Comparison of ENCODE assay signal across 22 cellular contexts in the genomic region with DNA sequence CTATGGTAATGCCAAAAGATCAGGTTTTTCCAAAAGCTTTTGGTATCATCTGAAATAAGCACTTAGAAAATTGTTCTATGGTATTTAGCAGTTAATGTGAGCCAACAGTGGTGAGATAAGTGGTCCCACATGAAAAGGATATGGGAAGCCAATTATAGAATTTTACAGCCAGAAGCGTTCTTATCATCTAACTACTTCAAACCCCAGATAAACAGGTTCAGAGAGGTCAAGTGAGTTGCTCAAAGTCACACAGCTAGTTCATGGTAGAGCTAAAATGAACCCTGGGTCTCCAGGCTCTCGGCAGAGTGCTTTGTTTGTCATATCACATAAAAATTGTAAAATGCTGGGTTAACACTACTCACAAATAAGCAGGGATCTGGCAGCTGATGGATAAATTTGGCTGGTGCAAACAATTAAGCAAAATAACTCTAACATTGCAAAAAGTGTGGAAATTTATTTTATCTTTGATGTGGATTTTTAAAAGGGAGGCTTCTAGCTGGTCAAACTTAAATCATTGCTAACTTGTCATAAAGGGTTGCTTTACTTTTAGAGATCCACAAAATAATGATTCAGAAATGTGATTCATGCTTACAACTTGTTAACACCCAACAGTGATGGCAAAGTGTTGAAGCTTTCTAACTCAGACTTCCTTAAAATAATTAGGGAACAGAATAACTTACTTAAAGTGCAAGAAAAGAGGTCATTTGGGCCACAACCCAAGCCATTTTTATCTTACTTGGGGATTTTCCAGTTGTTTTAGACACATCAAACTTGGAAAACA.
A peak's percentile ranks its signal among the peaks of the same experiment; 100 is the strongest.
DNase-seq lines count a peak whose midpoint lies in the region; ATAC-seq, FAIRE-seq and TF ChIP-seq lines count a peak whose summit lies in the region.
"Had no signal": no experiment of that assay in that cellular context is flagged by ENCODE, and none has a peak within 500 bp of the region (broad histone marks: within the 10 kb centered on the region; RNA-seq: fewer than 3 reads in every experiment).

No MANE protein-coding gene starts in this region.

- ATAC-seq in DND-41 (ENCODE audit: insufficient read depth, low read depth): peak; percentile 15; the same call in 1 of the 3 replicates
- ATAC-seq in GM18868 (IDR thresholded peaks at IDR 0.05; ENCODE audit: unreplicated experiment): no peak
- ATAC-seq in HG02938 (IDR thresholded peaks at IDR 0.05; ENCODE audit: unreplicated experiment): no peak
- ATAC-seq: HepG2, psoas muscle had no signal

- H3K9me2 ChIP-seq in Loucy (replicated peaks; ENCODE audit: low read depth, low read length): no peaks in the 10 kb centered on the region

- peak overlapping the region; percentile 7; the same call in 1 of the 2 replicates for H3K9ac ChIP-seq in DND-41 (ENCODE audit: low read depth, low read length)
- peak overlapping the region; percentile 48 for H3K9ac ChIP-seq in Loucy (ENCODE audit: low read depth, low read length, poor library complexity, severe bottlenecking)
- H3K9ac ChIP-seq in astrocyte (ENCODE audit: low read length): no peak overlapping the region

- H3K27me3 Mint-ChIP-seq in astrocyte (ENCODE audit: low read depth, unreplicated experiment) (no peaks in the 10 kb centered on the region), neural crest cell (ENCODE audit: low read depth) (no peaks in the 10 kb centered on the region), chondrocyte (ENCODE audit: low read depth) (no peaks in the 10 kb centered on the region)

- no peak overlapping the region for H3K27ac Mint-ChIP-seq in astrocyte (ENCODE audit: unreplicated experiment)
- peak overlapping the region; percentile 46 for H3K27ac Mint-ChIP-seq in neural crest cell (ENCODE audit: unreplicated experiment)
- H3K27ac Mint-ChIP-seq in chondrocyte (ENCODE audit: unreplicated experiment): no peak overlapping the region
- H3K27ac Mint-ChIP-seq: CD4-positive, alpha-beta T cell; T-helper 1 cell treated with Interleukin-12 subunit alpha and Interleukin-12 subunit beta and Interleukin-4 antibody, amounts not matched to agents 30 μg/mL and 1 μg/mL, for 36 hours had no signal

- H4K20me1 ChIP-seq in DND-41 (ENCODE audit: insufficient read depth, low read length) (no peaks in the 10 kb centered on the region), Loucy (ENCODE audit: insufficient read depth, low read length, poor library complexity, severe bottlenecking) (no peaks in the 10 kb centered on the region), astrocyte (ENCODE audit: insufficient read depth, low read length) (no peaks in the 10 kb centered on the region)

- peak overlapping the region; percentile 9 for H2AFZ ChIP-seq in DND-41 (ENCODE audit: low read depth, low read length)
- H2AFZ ChIP-seq in Loucy (ENCODE audit: low read length): peak overlapping the region; percentile 60
- H2AFZ ChIP-seq in astrocyte (ENCODE audit: low read depth, low read length): no peak overlapping the region

- H3K36me3 Mint-ChIP-seq in astrocyte (ENCODE audit: low read depth, unreplicated experiment): no peaks in the 10 kb centered on the region
- no peaks in the 10 kb centered on the region for H3K36me3 Mint-ChIP-seq in neural crest cell (ENCODE audit: low read depth)
- H3K36me3 Mint-ChIP-seq in chondrocyte (ENCODE audit: low read depth): no peaks in the 10 kb centered on the region

- H3K4me1 ChIP-seq in DND-41 (ENCODE audit: insufficient read depth, low read length) (peaks cover 37% of the 10 kb centered on the region), Loucy (ENCODE audit: insufficient read depth, low read length, poor library complexity, severe bottlenecking) (peaks cover 70% of the 10 kb centered on the region), astrocyte (ENCODE audit: insufficient read depth, low read length) (no peaks in the 10 kb centered on the region)
- H3K4me1 ChIP-seq: psoas muscle had no signal

- no peak for FAIRE-seq in astrocyte (lab: Jason Lieb, UNC)
- FAIRE-seq: HepG2 had no signal

- TF ChIP-seq CTCF in DND-41 (IDR thresholded peaks at IDR 0.05; ENCODE audit: borderline replicate concordance, extremely low read depth, low read length, poor library complexity, severe bottlenecking) (no peak), Loucy (conservative IDR thresholded peaks at IDR 0.05; ENCODE audit: low read length) (no peak), astrocyte (IDR thresholded peaks at IDR 0.05; ENCODE audit: insufficient read depth, low read depth, low read length) (no peak), neural crest cell (conservative IDR thresholded peaks at IDR 0.05) (no peak), chondrocyte (IDR thresholded peaks at IDR 0.05) (no peak)

- H3K36me3 ChIP-seq in DND-41 (ENCODE audit: insufficient read depth, low read length) (no peaks in the 10 kb centered on the region), Loucy (ENCODE audit: insufficient read depth, low read length) (no peaks in the 10 kb centered on the region), astrocyte (ENCODE audit: insufficient read depth, low read length) (no peaks in the 10 kb centered on the region), MG63 (no peaks in the 10 kb centered on the region)
- H3K36me3 ChIP-seq: brain microvascular endothelial cell, transverse colon had no signal

- H3K27me3 ChIP-seq in DND-41 (ENCODE audit: insufficient read depth, low read length, poor library complexity): no peaks in the 10 kb centered on the region
- no peaks in the 10 kb centered on the region for H3K27me3 ChIP-seq in Loucy (ENCODE audit: insufficient read depth, low read length, poor library complexity, severe bottlenecking)
- H3K27me3 ChIP-seq in astrocyte (ENCODE audit: insufficient read depth, low read length): no peaks in the 10 kb centered on the region
- H3K27me3 ChIP-seq in MG63: no peaks in the 10 kb centered on the region
- H3K27me3 ChIP-seq: brain microvascular endothelial cell, transverse colon had no signal

- peaks cover 9% of the 10 kb centered on the region; the same call in 1 of the 2 replicates for H3F3A ChIP-seq in Loucy (ENCODE audit: low read depth)

- no peaks in the 10 kb centered on the region for H3K79me2 ChIP-seq in DND-41 (ENCODE audit: insufficient read depth, low read length)
- H3K79me2 ChIP-seq in Loucy (ENCODE audit: insufficient read depth, low read length): no peaks in the 10 kb centered on the region
- H3K79me2 ChIP-seq in astrocyte (ENCODE audit: insufficient read depth, low read length): no peaks in the 10 kb centered on the region

- peak overlapping the region; percentile 68 for H3K27ac ChIP-seq in DND-41 (ENCODE audit: low read length)
- no peak overlapping the region for H3K27ac ChIP-seq in astrocyte (ENCODE audit: low read depth, low read length)
- H3K27ac ChIP-seq: brain microvascular endothelial cell, coronary artery, psoas muscle, transverse colon had no signal

- H3K4me1 Mint-ChIP-seq in astrocyte (ENCODE audit: low read depth, unreplicated experiment): peaks cover 33% of the 10 kb centered on the region
- peaks cover 70% of the 10 kb centered on the region for H3K4me1 Mint-ChIP-seq in neural crest cell
- H3K4me1 Mint-ChIP-seq in chondrocyte (ENCODE audit: low read depth): peaks cover 20% of the 10 kb centered on the region

- H3K9me3 Mint-ChIP-seq in astrocyte (ENCODE audit: unreplicated experiment): no peaks in the 10 kb centered on the region
- no peaks in the 10 kb centered on the region for H3K9me3 Mint-ChIP-seq in neural crest cell
- no peaks in the 10 kb centered on the region for H3K9me3 Mint-ChIP-seq in chondrocyte (ENCODE audit: low read depth)
- H3K9me3 Mint-ChIP-seq: CD4-positive, alpha-beta T cell; nephron progenitor cell had no signal

- H3K9me3 ChIP-seq in DND-41 (ENCODE audit: insufficient read depth, low read length, severe bottlenecking) (peaks cover under 1% of the 10 kb centered on the region), Loucy (ENCODE audit: insufficient read depth, low read depth, low read length) (no peaks in the 10 kb centered on the region), astrocyte (ENCODE audit: insufficient read depth, low read depth, low read length) (no peaks in the 10 kb centered on the region), MG63 (no peaks in the 10 kb centered on the region)
- H3K9me3 ChIP-seq: psoas muscle, transverse colon had no signal

- H3K4me2 ChIP-seq in DND-41 (ENCODE audit: insufficient read depth, low read length) (0 out of 2 replicates have a peak overlapping the region, but pooled peaks have one; percentile 3), Loucy (ENCODE audit: low read depth, low read length, poor library complexity, severe bottlenecking) (peak overlapping the region; percentile 46), astrocyte (ENCODE audit: low read length) (no peak overlapping the region)

- no peak for DNase-seq in DND-41
- peak; percentile 14 for DNase-seq in astrocyte (ENCODE audit: low read depth)
- no peak for DNase-seq in neural crest cell (ENCODE audit: low read depth, low spot score)
- no peak for DNase-seq in MG63
- DNase-seq in chondrocyte (ENCODE audit: low spot score): no peak
- DNase-seq: activated CD4-positive, alpha-beta T cell treated with anti-CD3 and anti-CD28 coated beads for 1 hour; activated gamma-delta T cell; brain microvascular endothelial cell; CD4-positive, alpha-beta T cell; GOT3; NCI-H1417 treated with DMSO at 0.1 percent for 48 hours; NCI-H510A treated with DMSO at 0.1 percent for 48 hours; nephron progenitor cell; psoas muscle; stimulated activated CD8-positive, alpha-beta memory T cell treated with anti-CD3 and anti-CD28 coated beads, Interleukin-4, amount 100 ng/mL, for 48 hours; transverse colon had no signal

- H3K4me3 Mint-ChIP-seq in astrocyte (ENCODE audit: unreplicated experiment) (no peak overlapping the region), neural crest cell (peak overlapping the region; percentile 52), chondrocyte (ENCODE audit: unreplicated experiment) (no peak overlapping the region)
- H3K4me3 Mint-ChIP-seq: CD4-positive, alpha-beta T cell; nephron progenitor cell; T-helper 1 cell treated with Interleukin-12 subunit alpha and Interleukin-12 subunit beta and Interleukin-4 antibody, amounts not matched to agents 30 μg/mL and 1 μg/mL, for 36 hours had no signal

- H3K4me3 ChIP-seq in DND-41 (ENCODE audit: low read depth in 1 of 2, low read length in 2 of 2): no peak overlapping the region
- peak overlapping the region; percentile 17 for H3K4me3 ChIP-seq in Loucy (ENCODE audit: low read length, poor library complexity, severe bottlenecking)
- no peak overlapping the region for H3K4me3 ChIP-seq in astrocyte (ENCODE audit: insufficient read depth, low read depth, low read length)
- H3K4me3 ChIP-seq in MG63: no peak overlapping the region
- H3K4me3 ChIP-seq: coronary artery, psoas muscle, transverse colon had no signal
